In genomic region chr5:134511796-134512660, GRCh38 we compare ENCODE assay signal across 9 cellular contexts. TPM values are rescaled to one million over a fixed set of nuclear protein-coding genes. Genes with fewer than 3 reads are reported as not detected.
DNase-seq lines count a peak whose midpoint lies in the region; ATAC-seq and TF ChIP-seq lines count a peak whose summit lies in the region.
"Had no signal": no experiment of that assay in that cellular context is flagged by ENCODE, and none has a peak within 500 bp of the region (broad histone marks: within the 10 kb centered on the region; RNA-seq: fewer than 3 reads in every experiment).

No MANE protein-coding gene starts in this region.

- H3K27ac ChIP-seq in brain microvascular endothelial cell (no peak overlapping the region), vagina (peak overlapping the region; percentile 33)

- intact Hi-C loops in activated naive CD4-positive, alpha-beta T cell treated with anti-CD3 and anti-CD28 coated beads for 36 hours (cut with micrococcal nuclease): loop anchor here (1.0 kb wide), 2 partner anchors 9 to 13 kb away; partner anchors contain the start of gene JADE2
- intact Hi-C loops in vagina (cut with DNase I): loop anchor here (5.0 kb wide), 1 partner anchor 45 kb away; no protein-coding TSS in a partner anchor

- no peak overlapping the region for H3K4me3 ChIP-seq in brain microvascular endothelial cell (ENCODE audit: low read depth, low read length)
- no peak overlapping the region for H3K4me3 ChIP-seq in vagina

- H3K27me3 Mint-ChIP-seq in activated naive CD4-positive, alpha-beta T cell treated with anti-CD3 and anti-CD28 coated beads for 36 hours (ENCODE audit: low read depth): no peaks in the 10 kb centered on the region

- in situ Hi-C loops in brain microvascular endothelial cell (cut with HindIII; ENCODE audit: low pct_ligation_motif_present, low sequenced_read_pairs): no loop called here

- ATAC-seq in left lobe of liver (peak; percentile 95), HG03457 (IDR thresholded peaks at IDR 0.05; ENCODE audit: unreplicated experiment) (no peak)

- H3K4me1 ChIP-seq in vagina: peaks cover 18% of the 10 kb centered on the region

- no peak for TF ChIP-seq CTCF in brain microvascular endothelial cell (IDR thresholded peaks at IDR 0.05; ENCODE audit: low read depth, low read length, missing control alignments)
- TF ChIP-seq CTCF in vagina (IDR thresholded peaks at IDR 0.05): no peak

- H3K4me3 Mint-ChIP-seq in activated naive CD4-positive, alpha-beta T cell treated with anti-CD3 and anti-CD28 coated beads for 36 hours: no peak overlapping the region

- peak; percentile 30 for DNase-seq in activated naive CD4-positive, alpha-beta T cell treated with anti-CD3 and anti-CD28 coated beads for 36 hours
- DNase-seq in activated naive CD4-positive, alpha-beta T cell treated with Interleukin-2 at 50 U/mL for 16 hours: no peak
- DNase-seq in brain microvascular endothelial cell: peak; percentile 40
- DNase-seq in left lobe of liver (ENCODE audit: low spot score): peak; percentile 91
- DNase-seq in vagina (ENCODE audit: extremely low spot score in 2 of 2): no peak
- DNase-seq in cerebellar nuclear complex (lab: John Stamatoyannopoulos, UW): no peak
- no peak for DNase-seq in stimulated activated naive CD4-positive, alpha-beta T cell (lab: John Stamatoyannopoulos, UW)
- DNase-seq: NCI-H1092 treated with DMSO at 0.1 percent for 48 hours had no signal

- H3K36me3 ChIP-seq in brain microvascular endothelial cell (replicated peaks): no peaks in the 10 kb centered on the region
- no peaks in the 10 kb centered on the region for H3K36me3 ChIP-seq in vagina

- CTCF ChIA-PET in activated naive CD4-positive, alpha-beta T cell treated with anti-CD3 and anti-CD28 coated beads for 36 hours (lab: Charles Lee): interaction anchor here (0.6 to 1.4 kb wide), 7 partner anchors 10 to 101 kb away, joined by 3 to 8 read pairs (median 4); partner anchors contain the start of genes CDKN2AIPNL and JADE2

- H3K27me3 ChIP-seq in brain microvascular endothelial cell (replicated peaks): no peaks in the 10 kb centered on the region
- H3K27me3 ChIP-seq in vagina: no peaks in the 10 kb centered on the region

- H3K9me3 ChIP-seq in vagina: no peaks in the 10 kb centered on the region

- no peaks in the 10 kb centered on the region for H3K36me3 Mint-ChIP-seq in activated naive CD4-positive, alpha-beta T cell treated with anti-CD3 and anti-CD28 coated beads for 36 hours (ENCODE audit: low read depth)

- no peak for TF ChIP-seq POLR2A in vagina (IDR thresholded peaks at IDR 0.05)

- H3K4me1 Mint-ChIP-seq in activated naive CD4-positive, alpha-beta T cell treated with anti-CD3 and anti-CD28 coated beads for 36 hours (ENCODE audit: low read depth): peaks cover 25% of the 10 kb centered on the region

- H3K27ac Mint-ChIP-seq in activated naive CD4-positive, alpha-beta T cell treated with anti-CD3 and anti-CD28 coated beads for 36 hours: peak overlapping the region; percentile 60

- no peaks in the 10 kb centered on the region for H3K9me3 Mint-ChIP-seq in activated naive CD4-positive, alpha-beta T cell treated with anti-CD3 and anti-CD28 coated beads for 36 hours

RNA-seq across cellular contexts. Expression of gene JADE2, which starts 13.4 kb away (rescaled TPM):
- 10 to 100 TPM; 78.4 to 86.6 TPM for total RNA-seq in activated naive CD4-positive, alpha-beta T cell treated with anti-CD3 and anti-CD28 coated beads for 36 hours
- total RNA-seq in left lobe of liver (14.2 TPM), vagina (35.4 TPM)

Comparison
In these comparisons a context has a peak if more than half of its experiments do, and no peak if none do; other contexts are left out.
1. DNase-seq: peak in activated naive CD4-positive, alpha-beta T cell treated with anti-CD3 and anti-CD28 coated beads for 36 hours (single experiment), brain microvascular endothelial cell (single experiment) and left lobe of liver (single experiment); none in activated naive CD4-positive, alpha-beta T cell treated with Interleukin-2 at 50 U/mL for 16 hours (single experiment), vagina (0 of 2), cerebellar nuclear complex (0 of 2) and stimulated activated naive CD4-positive, alpha-beta T cell (0 of 6).